Comparison of ENCODE assay signal across 33 cellular contexts in genomic region chr1:22526098-22526497, GRCh38. TPM values are rescaled to one million over a fixed set of nuclear protein-coding genes. Genes with fewer than 3 reads are reported as not detected.
"Had no signal": no experiment of that assay in that cellular context is flagged by ENCODE, and none has a peak within 500 bp of the region (broad histone marks: within the 10 kb centered on the region; RNA-seq: fewer than 3 reads in every experiment).

No MANE protein-coding gene starts in this region.

- H3K9me3 Mint-ChIP-seq: memory B cell; mesothelial cell of epicardium; naive B cell; nephron; neural progenitor cell; stimulated activated memory B cell treated with anti-CD40 and anti-IgM and Interleukin-4, amounts not matched to agents 10 μg/mL and 1 μg/mL and 100 μg/mL, for 72 hours had no signal

- H3K36me3 ChIP-seq: neural progenitor cell had no signal

- H3K4me1 Mint-ChIP-seq: memory B cell; naive B cell; stimulated activated memory B cell treated with anti-CD40 and anti-IgM and Interleukin-4, amounts not matched to agents 10 μg/mL and 1 μg/mL and 100 μg/mL, for 72 hours had no signal

- H3K4me3 ChIP-seq: coronary artery, esophagus muscularis mucosa, gastroesophageal sphincter, heart left ventricle, hepatocyte, lung, mucosa of descending colon, neural progenitor cell, psoas muscle, sigmoid colon, thoracic aorta, tibial nerve, upper lobe of left lung had no signal

- H3K4me1 ChIP-seq: foreskin keratinocyte, neural progenitor cell, psoas muscle, upper lobe of left lung had no signal

- H3K9me3 ChIP-seq: esophagus muscularis mucosa, gastroesophageal sphincter, heart left ventricle, mucosa of descending colon, psoas muscle, sigmoid colon, thoracic aorta, tibial nerve, upper lobe of left lung had no signal

- ATAC-seq: foreskin keratinocyte; gastroesophageal sphincter; heart left ventricle; left lobe of liver; mucosa of descending colon; psoas muscle; right cardiac atrium; stimulated activated memory B cell treated with anti-CD40 and anti-IgM and Interleukin-4, amounts not matched to agents 10 μg/mL and 1 μg/mL and 100 μg/mL, for 72 hours; stimulated activated naive CD8-positive, alpha-beta T cell treated with anti-CD3 and anti-CD28 coated beads, Interleukin-15, Interleukin-2, amounts not matched to agents 100 U/mL and 50 U/mL, for 24 hours had no signal

- H3K27ac ChIP-seq: esophagus muscularis mucosa, foreskin keratinocyte, gastroesophageal sphincter, heart left ventricle, hepatocyte, neural progenitor cell, psoas muscle, sigmoid colon, thoracic aorta, tibial nerve, upper lobe of left lung had no signal

- H3K27me3 Mint-ChIP-seq: memory B cell; naive B cell; stimulated activated memory B cell treated with anti-CD40 and anti-IgM and Interleukin-4, amounts not matched to agents 10 μg/mL and 1 μg/mL and 100 μg/mL, for 72 hours had no signal

- H3K27me3 ChIP-seq: esophagus muscularis mucosa, foreskin keratinocyte, gastroesophageal sphincter, heart left ventricle, hepatocyte, neural progenitor cell, sigmoid colon, tibial nerve, upper lobe of left lung had no signal

- H3K27ac Mint-ChIP-seq: memory B cell; mesothelial cell of epicardium; naive B cell; nephron; neural progenitor cell; stimulated activated memory B cell treated with anti-CD40 and anti-IgM and Interleukin-4, amounts not matched to agents 10 μg/mL and 1 μg/mL and 100 μg/mL, for 72 hours had no signal

- DNase-seq: dermis blood vessel endothelial cell; effector memory CD4-positive, alpha-beta T cell; foreskin keratinocyte; heart left ventricle; kidney; mucosa of descending colon; naive B cell; psoas muscle; right cardiac atrium; sigmoid colon; stimulated activated CD4-positive, alpha-beta T cell treated with anti-CD3 and anti-CD28 coated beads, Interleukin-2, amount 100 ng/mL, for 24 hours; stimulated activated CD4-positive, alpha-beta T cell treated with anti-CD3 and anti-CD28 coated beads, Interleukin-4, amount 100 ng/mL, for 4 hours; stimulated activated naive CD8-positive, alpha-beta T cell treated with anti-CD3 and anti-CD28 coated beads, Interleukin-15, Interleukin-2, amounts not matched to agents 100 U/mL and 50 U/mL, for 24 hours; upper lobe of left lung had no signal

- H3K4me3 Mint-ChIP-seq: memory B cell; mesothelial cell of epicardium; naive B cell; nephron; neural progenitor cell; stimulated activated memory B cell treated with anti-CD40 and anti-IgM and Interleukin-4, amounts not matched to agents 10 μg/mL and 1 μg/mL and 100 μg/mL, for 72 hours had no signal

RNA-seq across cellular contexts. Expression of gene EPHA8, which starts 37.2 kb away (rescaled TPM):
- total RNA-seq: dermis blood vessel endothelial cell, endothelial cell of umbilical vein, epithelial cell of proximal tubule, esophagus muscularis mucosa, fibroblast of lung, foreskin keratinocyte, hepatocyte, left lobe of liver, liver, lung, mesothelial cell of epicardium, mucosa of descending colon, psoas muscle, renal cortical epithelial cell, right cardiac atrium, sigmoid colon, skeletal muscle tissue, thoracic aorta, tibial nerve, upper lobe of left lung had no signal
